In genomic region chr13:98083936-98084335, GRCh38 we compare ENCODE assay signal across 15 cellular contexts.
"Had no signal": no experiment of that assay in that cellular context is flagged by ENCODE, and none has a peak within 500 bp of the region (broad histone marks: within the 10 kb centered on the region; RNA-seq: fewer than 3 reads in every experiment).

No MANE protein-coding gene starts in this region.

- H3K9me3 ChIP-seq: esophagus squamous epithelium, pancreas, uterus had no signal

- H3K4me3 ChIP-seq: dorsolateral prefrontal cortex, esophagus squamous epithelium, pancreas, skin epidermis, uterus had no signal

- H3K36me3 ChIP-seq: esophagus squamous epithelium, pancreas, uterus had no signal

- DNase-seq: activated CD4-positive, alpha-beta T cell treated with anti-CD3 and anti-CD28 coated beads, Interleukin-2, amount 50 U/mL, for 1 hour; activated CD4-positive, CD25-positive, alpha-beta regulatory T cell; activated naive CD4-positive, alpha-beta T cell treated with anti-CD3 and anti-CD28 coated beads, Interleukin-2, amount 50 U/mL, for 16 hours; activated T-cell treated with anti-CD3 and anti-CD28 coated beads, Interleukin-2, amount 50 U/mL, for 1 hour; dorsolateral prefrontal cortex; esophagus squamous epithelium; kidney; left ventricle myocardium superior; pancreas; T-helper 2 cell; uterus had no signal

- H3K27ac Mint-ChIP-seq: brain had no signal

- FAIRE-seq: endometrium, kidney, pancreas had no signal

- H3K4me3 Mint-ChIP-seq: brain, neural crest cell had no signal

- H3K27me3 ChIP-seq: pancreas, uterus had no signal

- H3K36me3 Mint-ChIP-seq: brain had no signal

- H3K4me1 ChIP-seq: esophagus squamous epithelium, uterus had no signal

- H3K27ac ChIP-seq: dorsolateral prefrontal cortex, esophagus squamous epithelium, pancreas, skin epidermis, uterus had no signal

- H3K4me1 Mint-ChIP-seq: brain, neural crest cell had no signal

- H3K27me3 Mint-ChIP-seq: brain had no signal
